ENCODE assay signal across 8 cellular contexts in genomic region chr5:74638776-74639537, GRCh38. TPM values are rescaled to one million over a fixed set of nuclear protein-coding genes. Genes with fewer than 3 reads are reported as not detected.
DNase-seq lines count a peak whose midpoint lies in the region; ATAC-seq and TF ChIP-seq lines count a peak whose summit lies in the region.

No MANE protein-coding gene starts in this region.

- peak; percentile 38 for ATAC-seq in GM18511 (IDR thresholded peaks at IDR 0.05; ENCODE audit: unreplicated experiment)
- peak; percentile 52 for ATAC-seq in HG03060 (IDR thresholded peaks at IDR 0.05; ENCODE audit: low read depth, unreplicated experiment)
- ATAC-seq in right cardiac atrium: no peak
- ATAC-seq in stimulated activated naive B cell treated with anti-CD40 and anti-IgM and Interleukin-4, amounts not matched to agents 10 μg/mL and 1 μg/mL and 100 μg/mL, for 72 hours (replicated peaks): peak; percentile 70 to 73
- no peak for ATAC-seq in omental fat pad (ENCODE audit: low FRiP score)

- H3K4me1 Mint-ChIP-seq in stimulated activated naive B cell treated with anti-CD40 and anti-IgM and Interleukin-4, amounts not matched to agents 10 μg/mL and 1 μg/mL and 100 μg/mL, for 72 hours: peaks cover 35 to 39% of the 10 kb centered on the region in 2 donors

- CTCF ChIA-PET in AG04449 (lab: Yijun Ruan, JAX): interaction anchor here (1.0 to 10.2 kb wide), 8 partner anchors 13 to 736 kb away, joined by 3 to 143 read pairs (median 4); no protein-coding TSS in a partner anchor

- peak overlapping the region; percentile 96 for H3K4me3 ChIP-seq in AG04449 (ENCODE audit: low read depth, low read length)
- H3K4me3 ChIP-seq in right cardiac atrium (ENCODE audit: low read length): peak overlapping the region; percentile 66

- peak overlapping the region; percentile 90 to 92 for H3K4me3 Mint-ChIP-seq in stimulated activated naive B cell treated with anti-CD40 and anti-IgM and Interleukin-4, amounts not matched to agents 10 μg/mL and 1 μg/mL and 100 μg/mL, for 72 hours

- H3K27me3 ChIP-seq in right cardiac atrium (ENCODE audit: control insufficient read depth, insufficient read depth): no peaks in the 10 kb centered on the region

- DNase-seq in AG04449 (ENCODE audit: low read depth, low spot score) (no peak), right cardiac atrium (no peak), omental fat pad (ENCODE audit: low spot score) (no peak), T1000 (lab: John Stamatoyannopoulos, UW) (no peak)
- DNase-seq in stimulated activated naive B cell treated with anti-CD40 and anti-IgM and Interleukin-4, amounts not matched to agents 10 μg/mL and 1 μg/mL and 100 μg/mL, for 72 hours: peak; percentile 31

- H3K27ac ChIP-seq in VCaP (peak overlapping the region; percentile 96), right cardiac atrium (ENCODE audit: low read length) (no peak overlapping the region)

- intact Hi-C loops in right cardiac atrium (cut with DNase I): no loop called here

- H3K9me3 ChIP-seq in right cardiac atrium (ENCODE audit: control insufficient read depth, low read length): no peaks in the 10 kb centered on the region

- no peak for TF ChIP-seq CTCF in AG04449 (IDR thresholded peaks at IDR 0.05; ENCODE audit: insufficient read depth, low read length, missing control alignments)
- no peak for TF ChIP-seq CTCF in VCaP (conservative IDR thresholded peaks at IDR 0.05)
- TF ChIP-seq CTCF in omental fat pad (IDR thresholded peaks at IDR 0.05): no peak

- H3K9me3 Mint-ChIP-seq in stimulated activated naive B cell treated with anti-CD40 and anti-IgM and Interleukin-4, amounts not matched to agents 10 μg/mL and 1 μg/mL and 100 μg/mL, for 72 hours: no peaks in the 10 kb centered on the region

- H3K27ac Mint-ChIP-seq in stimulated activated naive B cell treated with anti-CD40 and anti-IgM and Interleukin-4, amounts not matched to agents 10 μg/mL and 1 μg/mL and 100 μg/mL, for 72 hours: peak overlapping the region; percentile 93

- H3K36me3 Mint-ChIP-seq in stimulated activated naive B cell treated with anti-CD40 and anti-IgM and Interleukin-4, amounts not matched to agents 10 μg/mL and 1 μg/mL and 100 μg/mL, for 72 hours: peaks cover 2 to 8% of the 10 kb centered on the region in 2 donors

- POLR2A ChIA-PET in AG04449 (lab: Yijun Ruan, JAX): interaction anchor here (0.8 to 3.7 kb wide), 4 partner anchors 63 to 477 kb away, joined by 3 to 30 read pairs (median 4); no protein-coding TSS in a partner anchor

- H3K27me3 Mint-ChIP-seq in stimulated activated naive B cell treated with anti-CD40 and anti-IgM and Interleukin-4, amounts not matched to agents 10 μg/mL and 1 μg/mL and 100 μg/mL, for 72 hours: peaks cover 14 to 20% of the 10 kb centered on the region in 2 donors

- H3K4me1 ChIP-seq in right cardiac atrium (ENCODE audit: control insufficient read depth, insufficient read depth, low read length): peaks cover 5% of the 10 kb centered on the region

- WGBS in right cardiac atrium: 24% methylated on average over 7 of the region's 7 CpGs

RNA-seq across cellular contexts. Expression of gene ENC1, which starts 1.6 kb away (rescaled TPM):
- total RNA-seq in right cardiac atrium: 10 to 100 TPM in 1 of 4 donors, 1 to 10 TPM in 3; 5.3 to 14.9 (median 7.0) TPM
- polyA plus RNA-seq in right cardiac atrium: 2.9 TPM
- total RNA-seq in omental fat pad: 10 to 100 TPM in 3 of 4 donors, 1 to 10 TPM in 1; 7.8 to 22.1 (median 12.9) TPM

RNA-seq across cellular contexts. Expression of gene HEXB, which starts 46.1 kb away (rescaled TPM):
- total RNA-seq in right cardiac atrium: 10 to 100 TPM; 76.7 to 84.3 (median 81.7) TPM
- polyA plus RNA-seq in right cardiac atrium: 63.0 TPM
- 100 to 1,000 TPM in 3 of 4 donors, 10 to 100 TPM in 1; 94.2 to 204 (median 136) TPM for total RNA-seq in omental fat pad

Comparison
In these comparisons a context has a peak if more than half of its experiments do, and no peak if none do; other contexts are left out.
1. ATAC-seq: peak in GM18511 (single experiment), HG03060 (single experiment) and stimulated activated naive B cell treated with anti-CD40 and anti-IgM and Interleukin-4, amounts not matched to agents 10 μg/mL and 1 μg/mL and 100 μg/mL, for 72 hours (2 of 2); none in right cardiac atrium (0 of 2) and omental fat pad (single experiment).